9 cellular contexts compared by ENCODE assay signal in the genomic region with DNA sequence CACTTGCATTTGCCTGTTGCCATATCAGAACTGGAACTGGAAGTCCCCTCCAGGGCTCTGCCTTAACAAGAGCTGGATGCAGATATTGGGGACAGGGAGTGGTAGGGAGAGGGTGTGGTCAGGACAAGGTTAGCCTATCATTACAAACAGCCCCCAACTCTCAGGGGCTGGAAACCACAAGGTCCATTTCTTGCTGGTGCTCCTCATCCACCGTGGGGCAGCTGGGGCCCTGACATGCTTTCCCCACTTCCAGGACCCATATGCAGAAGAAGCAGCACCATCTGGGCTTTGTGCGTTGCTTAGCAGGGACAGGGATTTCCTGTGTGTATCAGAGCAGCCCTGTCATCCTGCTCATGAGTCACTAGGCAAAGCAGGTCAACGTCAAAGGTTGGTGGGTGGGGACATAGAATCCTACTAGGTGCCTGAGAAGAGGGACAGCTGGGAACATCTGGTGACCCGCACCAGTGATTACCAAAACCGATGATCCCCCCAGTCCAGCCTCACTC. TPM values are rescaled to one million over a fixed set of nuclear protein-coding genes. Genes with fewer than 3 reads are reported as not detected.
A peak's percentile ranks its signal among the peaks of the same experiment; 100 is the strongest.
DNase-seq lines count a peak whose midpoint lies in the region; FAIRE-seq and TF ChIP-seq lines count a peak whose summit lies in the region.
"Had no signal": no experiment of that assay in that cellular context is flagged by ENCODE, and none has a peak within 500 bp of the region (broad histone marks: within the 10 kb centered on the region; RNA-seq: fewer than 3 reads in every experiment).

No MANE protein-coding gene starts in this region.

- no peaks in the 10 kb centered on the region for H3K4me1 Mint-ChIP-seq in osteocyte (ENCODE audit: unreplicated experiment)

- H3K9ac ChIP-seq in mesenchymal stem cell (ENCODE audit: low read length), result no peak overlapping the region

- no peaks in the 10 kb centered on the region for H3K9me3 Mint-ChIP-seq in osteocyte (ENCODE audit: unreplicated experiment)

- intact Hi-C loops in posterior vena cava (cut with DNase I) (no loop called here), ovary (cut with DNase I) (no loop called here)

- no peak overlapping the region for H3K14ac ChIP-seq in mesenchymal stem cell (ENCODE audit: low read length in 2 of 2)

- H3K27ac ChIP-seq in mesenchymal stem cell (ENCODE audit: low read length, poor library complexity, severe bottlenecking) (no peak overlapping the region), ovary (no peak overlapping the region)
- H3K27ac ChIP-seq: PC-9 had no signal

- no peak overlapping the region for H3K4me2 ChIP-seq in mesenchymal stem cell (ENCODE audit: low read length, poor library complexity, severe bottlenecking)
- H3K4me2 ChIP-seq: PC-9 had no signal

- whole genome bisulfite sequencing in mesenchymal stem cell, result 21% methylated on average over 5 of the region's 5 CpGs
- 58 to 75% (median 61%) methylated on average over 5 of the region's 5 CpGs for WGBS in ovary, 3 donors

- H3K4me3 ChIP-seq in mesenchymal stem cell (ENCODE audit: insufficient read depth in 1 of 2, low read depth in 1 of 2, low read length in 2 of 2) (no peak overlapping the region), ovary (no peak overlapping the region)
- H3K4me3 ChIP-seq: PC-9 had no signal

- H3K27me3 Mint-ChIP-seq in osteocyte (ENCODE audit: unreplicated experiment), result no peaks in the 10 kb centered on the region

- H3K36me3 ChIP-seq in mesenchymal stem cell (ENCODE audit: control insufficient read depth in 1 of 2, insufficient read depth in 2 of 2, low read depth in 1 of 2, low read length in 2 of 2), result no peaks in the 10 kb centered on the region
- no peaks in the 10 kb centered on the region for H3K36me3 ChIP-seq in ovary

- H3K18ac ChIP-seq in mesenchymal stem cell (ENCODE audit: low read depth in 1 of 2, low read length in 2 of 2), result peak overlapping the region in 1 of 2 experiments; percentile 41

- no peak overlapping the region for H3K27ac Mint-ChIP-seq in osteocyte (ENCODE audit: unreplicated experiment)

- no peak overlapping the region for H2BK5ac ChIP-seq in mesenchymal stem cell (ENCODE audit: low read depth, low read length, poor library complexity, severe bottlenecking)

- H3K4ac ChIP-seq in mesenchymal stem cell (ENCODE audit: low read depth in 1 of 2, low read length in 2 of 2), result no peak overlapping the region

- peaks cover 2% of the 10 kb centered on the region for H3K36me3 Mint-ChIP-seq in osteocyte (ENCODE audit: unreplicated experiment)

- no peak overlapping the region for H3K23ac ChIP-seq in mesenchymal stem cell (ENCODE audit: low read length in 2 of 2)

- H4K91ac ChIP-seq in mesenchymal stem cell (ENCODE audit: low read length), result no peak overlapping the region

- H3K9me3 ChIP-seq in mesenchymal stem cell (ENCODE audit: control insufficient read depth, low read length) (no peaks in the 10 kb centered on the region), ovary (no peaks in the 10 kb centered on the region)

- no peak for TF ChIP-seq EP300 in ovary (IDR thresholded peaks at IDR 0.05)

- H2AK5ac ChIP-seq in mesenchymal stem cell (ENCODE audit: low read length, severe bottlenecking), result no peak overlapping the region

- H3K27me3 ChIP-seq in mesenchymal stem cell (ENCODE audit: control insufficient read depth in 1 of 2, insufficient read depth in 1 of 2, low read length in 2 of 2), result peaks cover 0 to 10% of the 10 kb centered on the region in 2 experiments
- H3K27me3 ChIP-seq in ovary, result no peaks in the 10 kb centered on the region

- DNase-seq in GM12891 (ENCODE audit: insufficient read length, low spot score) (peak; percentile 27), H54 (ENCODE audit: insufficient read length, low spot score) (peak; percentile 76), LoVo (ENCODE audit: low spot score) (peak; percentile 3), activated T-cell treated with anti-CD3 and anti-CD28 coated beads for 48 hours (ENCODE audit: low read depth) (peak; percentile 36), mesenchymal stem cell (peak; percentile 95), osteocyte (ENCODE audit: extremely low spot score, unreplicated experiment) (no peak), posterior vena cava (ENCODE audit: low spot score) (no peak), ovary (no peak)

- H2BK15ac ChIP-seq in mesenchymal stem cell (ENCODE audit: low read depth, poor library complexity, severe bottlenecking), result no peak overlapping the region

- H2AFZ ChIP-seq in mesenchymal stem cell (ENCODE audit: low read depth, low read length), result no peak overlapping the region
- H2AFZ ChIP-seq: PC-9 had no signal

- H3K4me1 ChIP-seq in mesenchymal stem cell (ENCODE audit: control insufficient read depth, insufficient read depth, low read depth, low read length) (peaks cover 4% of the 10 kb centered on the region), ovary (ENCODE audit: insufficient read depth) (no peaks in the 10 kb centered on the region)

- no peak overlapping the region for H2BK120ac ChIP-seq in mesenchymal stem cell (ENCODE audit: low read depth, low read length)

- peak overlapping the region; percentile 4 to 21 for H2BK12ac ChIP-seq in mesenchymal stem cell (ENCODE audit: low read length in 2 of 2)

- peak; percentile 90 for FAIRE-seq in GM12891 (lab: Jason Lieb, UNC)
- peak; percentile 23 for FAIRE-seq in H54 (lab: Jason Lieb, UNC)

- TF ChIP-seq POLR2A in GM12891 (IDR thresholded peaks at IDR 0.05; ENCODE audit: low read depth, low read length) (no peak), H54 (IDR thresholded peaks at IDR 0.05; ENCODE audit: low read depth, low read length) (no peak), ovary (IDR thresholded peaks at IDR 0.05) (no peak)

- TF ChIP-seq CTCF in osteocyte (IDR thresholded peaks at IDR 0.05) (no peak), ovary (IDR thresholded peaks at IDR 0.05) (no peak)

- H4K8ac ChIP-seq in mesenchymal stem cell (ENCODE audit: low read length), result no peak overlapping the region

- no peak overlapping the region for H3K4me3 Mint-ChIP-seq in osteocyte (ENCODE audit: unreplicated experiment)

- no peaks in the 10 kb centered on the region for H3K79me1 ChIP-seq in mesenchymal stem cell (replicated peaks; ENCODE audit: low read length, poor library complexity, severe bottlenecking)

TF ChIP-seq in GM12891, 5 proteins besides CTCF, POLR2A, EP300 and RAD21:
- TF ChIP-seq POU2F2 (IDR thresholded peaks at IDR 0.05; ENCODE audit: low read depth, low read length), result no peak
- TF ChIP-seq PAX5 (IDR thresholded peaks at IDR 0.05; ENCODE audit: insufficient read depth, low read length, severe bottlenecking), result no peak
- TF ChIP-seq SPI1 (IDR thresholded peaks at IDR 0.05; ENCODE audit: low read depth, low read length), result no peak
- no peak for TF ChIP-seq TAF1 (IDR thresholded peaks at IDR 0.05; ENCODE audit: low read depth, low read length)
- no peak for TF ChIP-seq POLR2AphosphoS5 (IDR thresholded peaks at IDR 0.05; ENCODE audit: low read depth, low read length)

RNA-seq across cellular contexts. Expression of gene RGS9, which starts 26.9 kb away (rescaled TPM):
- 4.9 TPM for polyA plus RNA-seq in GM12891 (2012; ENCODE audit: low read depth, missing spikeins)
- 8.0 TPM for polyA plus RNA-seq in mesenchymal stem cell (2013, experiment 1 of 2)
- polyA plus RNA-seq in mesenchymal stem cell (2013, experiment 2 of 2), result 8.1 TPM
- total RNA-seq in osteocyte, result 4.0 and 6.5 TPM in 2 replicates
- total RNA-seq in posterior vena cava, result 1 to 10 TPM; 5.3 to 7.3 TPM
- total RNA-seq in ovary, result 10 to 100 TPM in 3 of 7 donors, 1 to 10 TPM in 4; 5.3 to 15.7 (median 9.1) TPM
- 10 to 100 TPM in 1 of 2 donors, 1 to 10 TPM in 1; 5.4 to 11.5 TPM for polyA plus RNA-seq in ovary

Comparison
In these comparisons a context has a peak if more than half of its experiments do, and no peak if none do; other contexts are left out.
1. DNase-seq: peak in GM12891 (single experiment), H54 (single experiment), LoVo (single experiment), activated T-cell treated with anti-CD3 and anti-CD28 coated beads for 48 hours (single experiment) and mesenchymal stem cell (single experiment); none in osteocyte (single experiment), posterior vena cava (single experiment) and ovary (0 of 5).